1 cellular context compared by ENCODE assay signal in genomic region chr14:101006008-101006407, GRCh38.
TF ChIP-seq lines count a peak whose summit lies in the region.

No MANE protein-coding gene starts in this region.

TF ChIP-seq in GM12878, 131 proteins besides CTCF, POLR2A, EP300 and RAD21 (continued from another document):
- TF ChIP-seq BCLAF1 (IDR thresholded peaks at IDR 0.05) (no peak), KLF5 (IDR thresholded peaks at IDR 0.05; ENCODE audit: partially characterized antibody) (no peak), IRF5 (IDR thresholded peaks at IDR 0.05; ENCODE audit: borderline replicate concordance) (no peak), ZZZ3 (IDR thresholded peaks at IDR 0.05; ENCODE audit: control insufficient read depth, insufficient read length, low read depth) (no peak), ZNF592 (IDR thresholded peaks at IDR 0.05) (no peak)
